Comparison of ENCODE assay signal across 10 cellular contexts in genomic region chr4:139972305-139972704, GRCh38.
"Had no signal": no experiment of that assay in that cellular context is flagged by ENCODE, and none has a peak within 500 bp of the region (broad histone marks: within the 10 kb centered on the region; RNA-seq: fewer than 3 reads in every experiment).

No MANE protein-coding gene starts in this region.

- H3K4me3 ChIP-seq: esophagus squamous epithelium, neural progenitor cell, prostate gland had no signal

- H2AFZ ChIP-seq: neural progenitor cell had no signal

- H3K4me2 ChIP-seq: neural progenitor cell had no signal

- H3K36me3 ChIP-seq: esophagus squamous epithelium, neural progenitor cell, prostate gland had no signal

- FAIRE-seq: endothelial cell of umbilical vein had no signal

- H3K9ac ChIP-seq: neural progenitor cell had no signal

- H3K27me3 ChIP-seq: esophagus squamous epithelium had no signal

- H3K9me3 ChIP-seq: esophagus squamous epithelium, prostate gland had no signal

- DNase-seq: dermis blood vessel endothelial cell; effector memory CD4-positive, alpha-beta T cell; esophagus squamous epithelium; left cardiac atrium; mesendoderm; naive thymus-derived CD4-positive, alpha-beta T cell; right cardiac atrium had no signal

- H3K27ac ChIP-seq: neural progenitor cell, prostate gland had no signal
